Comparison of ENCODE assay signal across 19 cellular contexts in genomic region chr2:120941571-120941970, GRCh38.
DNase-seq lines count a peak whose midpoint lies in the region; ATAC-seq, FAIRE-seq and TF ChIP-seq lines count a peak whose summit lies in the region.
"Had no signal": no experiment of that assay in that cellular context is flagged by ENCODE, and none has a peak within 500 bp of the region (broad histone marks: within the 10 kb centered on the region; RNA-seq: fewer than 3 reads in every experiment).

No MANE protein-coding gene starts in this region.

- no peak overlapping the region for H2AFZ ChIP-seq in SK-N-SH (ENCODE audit: low read depth)
- peak overlapping the region; percentile 42; the same call in 1 of the 2 replicates for H2AFZ ChIP-seq in K562 (ENCODE audit: low read depth, low read length)
- no peak overlapping the region for H2AFZ ChIP-seq in mesenchymal stem cell (ENCODE audit: low read depth, low read length)
- H2AFZ ChIP-seq: PC-9 had no signal

- H4K91ac ChIP-seq in mesenchymal stem cell (ENCODE audit: low read length): peak overlapping the region; percentile 23

- no peaks in the 10 kb centered on the region for H3K9me2 ChIP-seq in SK-N-SH

- H2BK120ac ChIP-seq in mesenchymal stem cell (ENCODE audit: low read depth, low read length): no peak overlapping the region

- H2BK5ac ChIP-seq in mesenchymal stem cell (ENCODE audit: low read depth, low read length, poor library complexity, severe bottlenecking): no peak overlapping the region

- H4K8ac ChIP-seq in mesenchymal stem cell (ENCODE audit: low read length): no peak overlapping the region

- no peaks in the 10 kb centered on the region for H3K27me3 Mint-ChIP-seq in T-helper 17 cell

- peaks cover 26% of the 10 kb centered on the region for H3F3A ChIP-seq in SK-N-SH (replicated peaks; ENCODE audit: insufficient read depth)

- H3K36me3 ChIP-seq in SK-N-SH (replicated peaks in 1 of 2; ENCODE audit: control insufficient read depth in 1 of 2, insufficient read depth in 2 of 2, low read length in 1 of 2) (no peaks in the 10 kb centered on the region), K562 (ENCODE audit: control insufficient read depth, insufficient read depth, low read length) (no peaks in the 10 kb centered on the region; the same call in 2 of the 3 replicates), mesenchymal stem cell (ENCODE audit: control insufficient read depth in 1 of 2, insufficient read depth in 2 of 2, low read depth in 1 of 2, low read length in 2 of 2) (peaks cover 5 to 24% of the 10 kb centered on the region in 2 experiments), testis (ENCODE audit: low read depth, missing control alignments) (no peaks in the 10 kb centered on the region)

- WGBS in SK-N-SH (ENCODE audit: low lambda C conversion rate): 95% methylated on average over 7 of the region's 8 CpGs
- 75% methylated on average over 7 of the region's 8 CpGs for WGBS in K562 (ENCODE audit: insufficient coverage, low coverage, missing lambda C conversion rate)
- WGBS in mesenchymal stem cell: 98% methylated on average over 8 of the region's 8 CpGs
- 65 to 83% methylated on average over 3 to 8 of the region's 8 CpGs for WGBS in testis, 2 donors

- BruUV-seq in K562 (replicated peaks; lab: Mats Ljungman, UMichigan): no TSS peak

- TF ChIP-seq EP300 in SK-N-SH (IDR thresholded peaks at IDR 0.05; ENCODE audit: borderline replicate concordance in 1 of 2, low read depth in 1 of 2, low read length in 1 of 2) (no peak), K562 (IDR thresholded peaks at IDR 0.05; ENCODE audit: low read length) (no peak)

- no peak overlapping the region for H3K23ac ChIP-seq in mesenchymal stem cell (ENCODE audit: low read length in 2 of 2)

- H3K79me2 ChIP-seq in SK-N-SH (ENCODE audit: insufficient read depth) (peaks cover 22% of the 10 kb centered on the region), K562 (ENCODE audit: control insufficient read depth, insufficient read depth, low read length) (no peaks in the 10 kb centered on the region)

- H3K4me3 ChIP-seq in SK-N-SH (ENCODE audit: low read depth in 2 of 2, low read length in 1 of 2): no peak overlapping the region
- no peak overlapping the region for H3K4me3 ChIP-seq in K562
- H3K4me3 ChIP-seq in mesenchymal stem cell (ENCODE audit: insufficient read depth in 1 of 2, low read depth in 1 of 2, low read length in 2 of 2): no peak overlapping the region
- H3K4me3 ChIP-seq in testis: no peak overlapping the region
- H3K4me3 ChIP-seq: PC-9 had no signal

- TF ChIP-seq CTCF in SK-N-SH (IDR thresholded peaks at IDR 0.05): no peak
- no peak for TF ChIP-seq CTCF in K562 (IDR thresholded peaks at IDR 0.05 in 2 of 3, conservative IDR thresholded peaks at IDR 0.05 in 1 of 3; ENCODE audit: insufficient read depth in 2 of 3, low read depth in 1 of 3, low read length in 3 of 3)
- TF ChIP-seq CTCF in testis (IDR thresholded peaks at IDR 0.05): no peak
- TF ChIP-seq CTCF in foreskin keratinocyte (conservative IDR thresholded peaks at IDR 0.05): no peak

- POLR2A ChIA-PET in SK-N-SH (lab: Yijun Ruan, JAX): no interaction called here
- POLR2A ChIA-PET in K562 (lab: Yijun Ruan, JAX): interaction anchor here (0.6 to 1.3 kb wide), 2 partner anchors 13 to 36 kb away, joined by 3 read pairs; no protein-coding TSS in a partner anchor

- no peak overlapping the region for H3K14ac ChIP-seq in mesenchymal stem cell (ENCODE audit: low read length in 2 of 2)

- peaks cover 33 to 64% of the 10 kb centered on the region in 2 experiments for H3K4me1 ChIP-seq in SK-N-SH (ENCODE audit: control insufficient read depth in 1 of 2, insufficient read depth in 2 of 2, low read depth in 1 of 2, low read length in 1 of 2)
- H3K4me1 ChIP-seq in K562 (replicated peaks in 1 of 2; ENCODE audit: control insufficient read depth in 2 of 2, insufficient read depth in 2 of 2, low read length in 2 of 2): peaks cover 35 to 39% of the 10 kb centered on the region in 2 experiments
- peaks cover 66% of the 10 kb centered on the region for H3K4me1 ChIP-seq in mesenchymal stem cell (ENCODE audit: control insufficient read depth, insufficient read depth, low read depth, low read length)
- peaks cover 44% of the 10 kb centered on the region for H3K4me1 ChIP-seq in testis
- peaks cover 20% of the 10 kb centered on the region for H3K4me1 ChIP-seq in foreskin keratinocyte

- TF ChIP-seq RAD21 in SK-N-SH (IDR thresholded peaks at IDR 0.05; ENCODE audit: low read length): no peak
- no peak for TF ChIP-seq RAD21 in K562 (CRISPR knock-in tag; conservative IDR thresholded peaks at IDR 0.05 in 1 of 2, IDR thresholded peaks at IDR 0.05 in 1 of 2)

- H3K4me1 Mint-ChIP-seq in T-helper 17 cell: no peaks in the 10 kb centered on the region
- H3K4me1 Mint-ChIP-seq: CD8-positive, alpha-beta memory T cell had no signal

- in situ Hi-C loops in K562 (cut with MboI): no loop called here

- H3K9me1 ChIP-seq in K562 (ENCODE audit: control insufficient read depth, insufficient read depth, low read length): no peaks in the 10 kb centered on the region

- H3K27ac ChIP-seq in SK-N-SH (ENCODE audit: low read depth in 2 of 2, low read length in 1 of 2) (peak overlapping the region; percentile 56 to 95; a peak in 2 of 4 replicates), K562 (ENCODE audit: extremely low read depth, low read depth, low read length) (no peak overlapping the region), mesenchymal stem cell (ENCODE audit: low read length, poor library complexity, severe bottlenecking) (peak overlapping the region; percentile 36), testis (peak overlapping the region; percentile 12 to 14), foreskin keratinocyte (no peak overlapping the region)
- H3K27ac ChIP-seq: 22Rv1, PC-9 had no signal

- peak overlapping the region in 1 of 2 experiments; percentile 40 for H2BK12ac ChIP-seq in mesenchymal stem cell (ENCODE audit: low read length in 2 of 2)

- no peak for FAIRE-seq in K562 (lab: Jason Lieb, UNC)
- FAIRE-seq: D721Med, GM12892 had no signal

- no peak overlapping the region for H3K4me3 Mint-ChIP-seq in T-helper 17 cell
- H3K4me3 Mint-ChIP-seq: CD8-positive, alpha-beta memory T cell had no signal

- H3K9ac ChIP-seq in SK-N-SH (no peak overlapping the region), K562 (ENCODE audit: insufficient read depth in 1 of 2, low read depth in 2 of 2, low read length in 2 of 2) (0 out of 4 replicates have a peak overlapping the region, but pooled peaks of 1 of the 2 experiments have one; percentile 4), mesenchymal stem cell (ENCODE audit: low read length) (no peak overlapping the region)

- ATAC-seq in SK-N-SH treated with all-trans-retinoic acid at 6 μM for 48 hours: no peak
- no peak for ATAC-seq in K562
- ATAC-seq in T-helper 17 cell: no peak
- ATAC-seq in foreskin keratinocyte: no peak
- ATAC-seq: HCT116 had no signal

- TF ChIP-seq POLR2A in K562 (conservative IDR thresholded peaks at IDR 0.05) (no peak), testis (IDR thresholded peaks at IDR 0.05) (no peak)

- intact Hi-C loops in K562 (cut with micrococcal nuclease): no loop called here
- intact Hi-C loops in testis (cut with DNase I; ENCODE audit: low total_unique reads): no loop called here

- H4K20me1 ChIP-seq in SK-N-SH (ENCODE audit: insufficient read depth) (no peaks in the 10 kb centered on the region), K562 (replicated peaks; ENCODE audit: control insufficient read depth, insufficient read depth, low read length) (no peaks in the 10 kb centered on the region)

- no peaks in the 10 kb centered on the region for H3K9me3 ChIP-seq in SK-N-SH
- H3K9me3 ChIP-seq in K562 (replicated peaks; ENCODE audit: control insufficient read depth, insufficient read depth, low read depth, low read length): no peaks in the 10 kb centered on the region
- no peaks in the 10 kb centered on the region for H3K9me3 ChIP-seq in mesenchymal stem cell (ENCODE audit: control insufficient read depth, low read length)
- no peaks in the 10 kb centered on the region for H3K9me3 ChIP-seq in testis
- H3K9me3 ChIP-seq in T-helper 17 cell (ENCODE audit: control insufficient read depth, low read length, poor library complexity, severe bottlenecking): no peaks in the 10 kb centered on the region

- DNase-seq in SK-N-SH (no peak), K562 (ENCODE audit: extremely low read depth in 1 of 4, low spot score in 3 of 4) (no peak), mesenchymal stem cell (no peak), testis (no peak), T-helper 17 cell (no peak), foreskin keratinocyte (no peak), iPS-NIHi11 (ENCODE audit: low spot score) (no peak)
- DNase-seq: CD8-positive, alpha-beta memory T cell; GOT3; NCI-H1417; NCI-H187; NCI-H345; NCI-H524 treated with DMSO at 0.1 percent for 48 hours; PC-9 had no signal

- no peak overlapping the region for H3K18ac ChIP-seq in mesenchymal stem cell (ENCODE audit: low read depth in 1 of 2, low read length in 2 of 2)

- no peaks in the 10 kb centered on the region for H3K27me3 ChIP-seq in SK-N-SH (ENCODE audit: insufficient read depth)
- no peaks in the 10 kb centered on the region; a peak in 1 of 5 replicates for H3K27me3 ChIP-seq in K562 (ENCODE audit: control insufficient read depth in 2 of 2, insufficient read depth in 2 of 2, low read length in 2 of 2)
- H3K27me3 ChIP-seq in mesenchymal stem cell (ENCODE audit: control insufficient read depth in 1 of 2, insufficient read depth in 1 of 2, low read length in 2 of 2): no peaks in the 10 kb centered on the region
- no peaks in the 10 kb centered on the region for H3K27me3 ChIP-seq in testis
- no peaks in the 10 kb centered on the region for H3K27me3 ChIP-seq in foreskin keratinocyte

- H2BK15ac ChIP-seq in mesenchymal stem cell (ENCODE audit: low read depth, poor library complexity, severe bottlenecking): no peak overlapping the region

- H3K4ac ChIP-seq in mesenchymal stem cell (ENCODE audit: low read depth in 1 of 2, low read length in 2 of 2): no peak overlapping the region

- H2AK5ac ChIP-seq in mesenchymal stem cell (ENCODE audit: low read length, severe bottlenecking): peak overlapping the region; percentile 23

- no peak overlapping the region for H3K27ac Mint-ChIP-seq in T-helper 17 cell
- H3K27ac Mint-ChIP-seq: CD8-positive, alpha-beta memory T cell had no signal

- H3K4me2 ChIP-seq in SK-N-SH (no peak overlapping the region), K562 (ENCODE audit: insufficient read depth, low read length) (no peak overlapping the region), mesenchymal stem cell (ENCODE audit: low read length, poor library complexity, severe bottlenecking) (no peak overlapping the region)
- H3K4me2 ChIP-seq: PC-9 had no signal

- peaks cover 35% of the 10 kb centered on the region for H3K79me1 ChIP-seq in mesenchymal stem cell (replicated peaks; ENCODE audit: low read length, poor library complexity, severe bottlenecking)

- CTCF ChIA-PET in SK-N-SH (lab: Yijun Ruan, JAX): interaction anchor here (0.7 to 1.9 kb wide), 5 partner anchors 9 to 246 kb away, joined by 3 to 8 read pairs (median 5); no protein-coding TSS in a partner anchor
- CTCF ChIA-PET in K562 (lab: Yijun Ruan, JAX; ENCODE audit: low intra/inter-chr PET ratio): interaction anchor here (0.6 kb wide), 1 partner anchor 162 kb away, joined by 3 read pairs; no protein-coding TSS in a partner anchor

- H3K36me3 Mint-ChIP-seq in T-helper 17 cell (ENCODE audit: low read depth): no peaks in the 10 kb centered on the region
- H3K36me3 Mint-ChIP-seq: CD8-positive, alpha-beta memory T cell had no signal

TF ChIP-seq in SK-N-SH treated with all-trans-retinoic acid at 6 μM for 48 hours, 23 proteins besides CTCF, POLR2A, EP300 and RAD21 (continues in another document):
- no peak for TF ChIP-seq ESRRG (CRISPR knock-in tag; IDR thresholded peaks at IDR 0.05)

Comparison
In these comparisons a context has a peak if more than half of its experiments do, and no peak if none do; other contexts are left out.
1. H3K27ac ChIP-seq: peak in SK-N-SH (2 of 2), mesenchymal stem cell (single experiment) and testis (2 of 2); none in K562 (single experiment) and foreskin keratinocyte (single experiment).